Comparison of ENCODE assay signal across 14 cellular contexts in the genomic region with DNA sequence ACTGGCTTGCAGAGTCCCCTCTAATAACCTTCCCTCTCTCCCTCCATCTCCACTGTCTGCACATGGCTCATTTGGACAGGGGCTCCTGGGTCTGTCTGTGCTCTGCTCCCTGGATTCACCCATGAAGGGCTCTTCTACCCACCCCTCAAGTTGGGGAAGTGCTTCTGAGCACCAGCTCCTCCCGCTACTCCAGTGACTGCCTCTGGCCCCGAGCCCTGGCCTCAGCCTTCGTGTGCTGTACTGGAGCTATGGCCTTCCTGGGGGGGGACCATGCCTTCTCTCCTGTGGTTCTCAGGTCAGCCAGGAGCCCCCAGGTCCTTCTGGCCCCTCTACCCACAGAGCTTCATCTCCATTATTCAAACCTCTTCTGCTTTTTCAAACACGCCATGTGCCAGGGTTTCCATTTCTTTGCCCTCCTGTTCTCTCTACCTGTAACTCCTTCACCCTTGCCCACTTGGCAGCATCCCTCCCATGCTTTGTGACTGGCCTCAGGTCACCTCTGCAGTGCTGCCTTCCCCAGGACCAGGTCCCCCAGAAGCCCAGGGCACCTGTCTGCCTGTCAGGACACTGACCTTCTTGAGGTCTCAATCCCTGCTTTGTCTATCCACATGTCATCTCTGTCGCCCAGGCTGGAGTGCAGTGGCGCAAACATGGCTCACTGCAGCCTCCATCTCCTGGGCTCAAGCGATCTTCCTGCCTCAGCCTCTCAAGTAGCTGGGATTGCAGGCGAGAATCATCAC. TPM values are rescaled to one million over a fixed set of nuclear protein-coding genes. Genes with fewer than 3 reads are reported as not detected.
DNase-seq lines count a peak whose midpoint lies in the region; ATAC-seq and TF ChIP-seq lines count a peak whose summit lies in the region.
"Had no signal": no experiment of that assay in that cellular context is flagged by ENCODE, and none has a peak within 500 bp of the region (broad histone marks: within the 10 kb centered on the region; RNA-seq: fewer than 3 reads in every experiment).

No MANE protein-coding gene starts in this region.

- H3K27ac Mint-ChIP-seq in GM23338: no peak overlapping the region; the same call in 1 of the 2 replicates
- H3K27ac Mint-ChIP-seq: activated T-helper 1 cell treated with anti-CD3 and anti-CD28 coated beads, Interleukin-12 subunit alpha, Interleukin-12 subunit beta, Interleukin-2, Interleukin-4 antibody, amounts not matched to agents 30 ng/mL and 10 ng/mL and 1 ng/mL, durations not matched to agents 14 hours and 24 hours and 36 hours; stimulated activated naive CD8-positive, alpha-beta T cell treated with anti-CD3 and anti-CD28 coated beads, Interleukin-15, Interleukin-2, amounts not matched to agents 100 ng/mL and 50 ng/mL, for 24 hours had no signal

- H3K4me2 ChIP-seq in GM23338: no peak overlapping the region

- peaks cover 36% of the 10 kb centered on the region for H3K4me1 Mint-ChIP-seq in GM23338

- DNase-seq in CD1c-positive myeloid dendritic cell (ENCODE audit: extremely low spot score): peak; percentile 19
- no peak for DNase-seq in body of pancreas
- DNase-seq in right cardiac atrium: peak in 1 of 3 donors; percentile 65
- DNase-seq in NCI-H187 treated with DMSO at 0.1 percent for 48 hours (lab: John Stamatoyannopoulos, UW): no peak
- no peak for DNase-seq in GM23338 (ENCODE audit: low spot score)
- DNase-seq in caudate nucleus (lab: John Stamatoyannopoulos, UW): no peak
- DNase-seq: DMS153; effector CD8-positive, alpha-beta T cell; NCI-H774; RPMI8226 had no signal

- peaks cover 4% of the 10 kb centered on the region; the same call in 2 of the 3 replicates for H3K36me3 Mint-ChIP-seq in GM23338 (ENCODE audit: low read depth)

- H3K9ac ChIP-seq in skeletal muscle tissue (ENCODE audit: low read depth in 1 of 3, low read length in 3 of 3): no peak overlapping the region

- H3K27ac ChIP-seq in body of pancreas (peak overlapping the region in 3 of 4 donors; percentile 5 to 57 (median 17)), right cardiac atrium (ENCODE audit: low read length) (peak overlapping the region; percentile 8), skeletal muscle tissue (ENCODE audit: low read depth, low read length) (peak overlapping the region; percentile 13), GM23338 (ENCODE audit: low read depth) (no peak overlapping the region), caudate nucleus (ENCODE audit: low read depth, low read length) (no peak overlapping the region)

- peaks cover 41% of the 10 kb centered on the region for H3K4me1 ChIP-seq in body of pancreas
- H3K4me1 ChIP-seq in right cardiac atrium (ENCODE audit: control insufficient read depth, insufficient read depth, low read length): peaks cover 16% of the 10 kb centered on the region
- H3K4me1 ChIP-seq in skeletal muscle tissue (ENCODE audit: control insufficient read depth in 3 of 3, insufficient read depth in 3 of 3, low read length in 3 of 3): peaks cover 35 to 39% (median 38%) of the 10 kb centered on the region in 3 donors
- peaks cover 13% of the 10 kb centered on the region for H3K4me1 ChIP-seq in GM23338 (ENCODE audit: insufficient read depth)

- H3K27me3 ChIP-seq in body of pancreas: no peaks in the 10 kb centered on the region
- no peaks in the 10 kb centered on the region for H3K27me3 ChIP-seq in right cardiac atrium (ENCODE audit: control insufficient read depth, insufficient read depth)
- H3K27me3 ChIP-seq in skeletal muscle tissue (ENCODE audit: control insufficient read depth in 3 of 3, insufficient read depth in 3 of 3, low read length in 3 of 3): no peaks in the 10 kb centered on the region
- H3K27me3 ChIP-seq in GM23338 (ENCODE audit: insufficient read depth): no peaks in the 10 kb centered on the region

- H3K9me3 ChIP-seq in body of pancreas (no peaks in the 10 kb centered on the region), right cardiac atrium (ENCODE audit: control insufficient read depth, low read length) (no peaks in the 10 kb centered on the region), skeletal muscle tissue (ENCODE audit: control insufficient read depth in 3 of 3, low read length in 3 of 3) (no peaks in the 10 kb centered on the region)

- TF ChIP-seq CTCF in body of pancreas (IDR thresholded peaks at IDR 0.05) (no peak), GM23338 (conservative IDR thresholded peaks at IDR 0.05; ENCODE audit: low read depth in 2 of 2) (no peak)

- no peak overlapping the region for H3K4me3 Mint-ChIP-seq in GM23338
- H3K4me3 Mint-ChIP-seq: activated T-helper 1 cell treated with anti-CD3 and anti-CD28 coated beads, Interleukin-12 subunit alpha, Interleukin-12 subunit beta, Interleukin-2, Interleukin-4 antibody, amounts not matched to agents 30 ng/mL and 10 ng/mL and 1 ng/mL, durations not matched to agents 14 hours and 24 hours and 36 hours; stimulated activated naive CD8-positive, alpha-beta T cell treated with anti-CD3 and anti-CD28 coated beads, Interleukin-15, Interleukin-2, amounts not matched to agents 100 ng/mL and 50 ng/mL, for 24 hours had no signal

- H3K9me2 ChIP-seq in GM23338 (ENCODE audit: insufficient read depth): no peaks in the 10 kb centered on the region

- peaks cover 1% of the 10 kb centered on the region for H3K27me3 Mint-ChIP-seq in GM23338 (ENCODE audit: insufficient read depth, low read depth, poor library complexity)

- H3K4me3 ChIP-seq in body of pancreas (no peak overlapping the region), right cardiac atrium (ENCODE audit: low read length) (no peak overlapping the region), skeletal muscle tissue (ENCODE audit: low read length in 3 of 3) (no peak overlapping the region), GM23338 (no peak overlapping the region)

- H4K20me1 ChIP-seq in GM23338 (replicated peaks; ENCODE audit: insufficient read depth): peaks cover 77% of the 10 kb centered on the region

- peaks cover 90% of the 10 kb centered on the region for H3K79me2 ChIP-seq in GM23338 (replicated peaks; ENCODE audit: insufficient read depth)

- 77 to 81% methylated on average over 6 to 8 of the region's 8 CpGs for WGBS in body of pancreas, 2 donors
- 73% methylated on average over 8 of the region's 8 CpGs for WGBS in right cardiac atrium

- H3F3A ChIP-seq in GM23338 (replicated peaks; ENCODE audit: low read depth): no peaks in the 10 kb centered on the region

- H2AFZ ChIP-seq in GM23338: no peak overlapping the region

- ATAC-seq in body of pancreas (no peak), right cardiac atrium (peak; percentile 3 to 4), GM23338 (no peak), GM21381 (IDR thresholded peaks at IDR 0.05; ENCODE audit: unreplicated experiment) (no peak)

- H3K9me3 Mint-ChIP-seq in GM23338: no peaks in the 10 kb centered on the region
- H3K9me3 Mint-ChIP-seq: activated T-helper 1 cell treated with anti-CD3 and anti-CD28 coated beads, Interleukin-12 subunit alpha, Interleukin-12 subunit beta, Interleukin-2, Interleukin-4 antibody, amounts not matched to agents 30 ng/mL and 10 ng/mL and 1 ng/mL, durations not matched to agents 14 hours and 24 hours and 36 hours; stimulated activated naive CD8-positive, alpha-beta T cell treated with anti-CD3 and anti-CD28 coated beads, Interleukin-15, Interleukin-2, amounts not matched to agents 100 ng/mL and 50 ng/mL, for 24 hours had no signal

- intact Hi-C loops in body of pancreas (cut with DNase I) (no loop called here), right cardiac atrium (cut with DNase I) (no loop called here)

- H3K36me3 ChIP-seq in body of pancreas (replicated peaks in 1 of 2; ENCODE audit: insufficient read depth in 1 of 2, low read depth in 2 of 2) (no peaks in the 10 kb centered on the region), skeletal muscle tissue (ENCODE audit: control insufficient read depth in 3 of 3, insufficient read depth in 3 of 3, low read length in 3 of 3) (no peaks in the 10 kb centered on the region), GM23338 (ENCODE audit: insufficient read depth) (no peaks in the 10 kb centered on the region)

- TF ChIP-seq POLR2A in body of pancreas (IDR thresholded peaks at IDR 0.05): no peak

TF ChIP-seq in GM23338, 12 proteins besides CTCF, POLR2A, EP300 and RAD21 (continues in another document):
- TF ChIP-seq, protein P1, sequence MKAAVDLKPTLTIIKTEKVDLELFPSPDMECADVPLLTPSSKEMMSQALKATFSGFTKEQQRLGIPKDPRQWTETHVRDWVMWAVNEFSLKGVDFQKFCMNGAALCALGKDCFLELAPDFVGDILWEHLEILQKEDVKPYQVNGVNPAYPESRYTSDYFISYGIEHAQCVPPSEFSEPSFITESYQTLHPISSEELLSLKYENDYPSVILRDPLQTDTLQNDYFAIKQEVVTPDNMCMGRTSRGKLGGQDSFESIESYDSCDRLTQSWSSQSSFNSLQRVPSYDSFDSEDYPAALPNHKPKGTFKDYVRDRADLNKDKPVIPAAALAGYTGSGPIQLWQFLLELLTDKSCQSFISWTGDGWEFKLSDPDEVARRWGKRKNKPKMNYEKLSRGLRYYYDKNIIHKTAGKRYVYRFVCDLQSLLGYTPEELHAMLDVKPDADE (IDR thresholded peaks at IDR 0.05): no peak
- TF ChIP-seq EZH2 (IDR thresholded peaks at IDR 0.05; ENCODE audit: low read depth, unreplicated experiment) (no peak), JUNB (IDR thresholded peaks at IDR 0.05; ENCODE audit: unreplicated experiment) (no peak), CREB1 (CRISPR knock-in tag; IDR thresholded peaks at IDR 0.05; ENCODE audit: low read depth) (no peak), NANOG (IDR thresholded peaks at IDR 0.05; ENCODE audit: borderline replicate concordance) (no peak), EZH2phosphoT487 (IDR thresholded peaks at IDR 0.05; ENCODE audit: unreplicated experiment) (no peak)

RNA-seq across cellular contexts. Expression of gene SH3PXD2B, which starts 9.5 kb away (rescaled TPM):
- total RNA-seq in body of pancreas: 10 to 100 TPM in 1 of 2 donors, 1 to 10 TPM in 1; 9.9 to 16.9 TPM
- total RNA-seq in right cardiac atrium: 10 to 100 TPM in 1 of 4 donors, 1 to 10 TPM in 3; 5.1 to 18.0 (median 9.1) TPM
- 2.2 TPM for polyA plus RNA-seq in right cardiac atrium
- total RNA-seq in skeletal muscle tissue: 12.0 TPM
- 50.1 and 52.5 TPM in 2 replicates for total RNA-seq in GM23338 (2014; rRNA removed; shearing (Covaris generic))
- 40.2 and 48.0 TPM in 2 replicates for polyA plus RNA-seq in GM23338 (2016; fragmentation: Nextera tagmentation; extraction: Ambion mirVana)

Comparison
In these comparisons a context has a peak if more than half of its experiments do, and no peak if none do; other contexts are left out.
1. ATAC-seq: peak in right cardiac atrium (2 of 2); none in body of pancreas (single experiment), GM23338 (single experiment) and GM21381 (single experiment).
2. H3K27ac ChIP-seq: peak in body of pancreas (3 of 4), right cardiac atrium (single experiment) and skeletal muscle tissue (single experiment); none in GM23338 (single experiment) and caudate nucleus (single experiment).